ENCODE assay signal across 1 cellular context in the genomic region with DNA sequence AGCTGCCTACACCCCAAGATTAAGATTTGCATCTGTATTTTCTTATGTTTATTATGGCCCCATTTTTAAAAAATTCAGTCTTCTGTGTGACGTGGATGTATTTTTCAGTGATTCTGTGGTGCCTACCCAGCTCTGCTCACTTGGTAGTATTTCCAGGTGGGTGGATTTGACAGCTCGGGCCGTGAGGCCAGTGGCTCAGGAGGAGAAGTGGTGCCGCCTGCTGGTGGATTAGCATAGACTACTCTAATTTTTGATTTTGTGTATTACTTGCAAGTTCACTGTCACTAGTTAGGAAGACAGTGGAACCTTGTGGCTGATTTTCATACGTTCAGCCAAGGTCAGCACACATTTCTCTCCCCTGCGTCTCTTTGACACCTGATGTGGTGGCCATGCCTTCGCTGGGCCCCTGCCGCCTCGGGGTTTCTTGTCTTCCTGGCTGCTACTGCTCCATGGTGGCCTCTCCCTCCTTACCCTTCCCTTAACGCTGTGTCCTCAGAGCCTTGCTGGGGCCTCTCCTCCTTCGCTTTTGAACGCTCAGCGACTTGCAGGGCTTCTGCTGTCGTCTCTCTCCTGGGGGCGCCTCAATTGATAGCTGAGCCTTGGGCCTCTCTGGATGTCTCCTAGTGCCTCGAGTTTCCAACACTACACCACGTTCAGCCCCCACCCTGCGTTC.
TF ChIP-seq lines count a peak whose summit lies in the region.

No MANE protein-coding gene starts in this region.

TF ChIP-seq in HepG2, 621 proteins besides CTCF, POLR2A, EP300 and RAD21 (continued from another document and continues in another):
- TF ChIP-seq ZNF180 (CRISPR knock-in tag; IDR thresholded peaks at IDR 0.05; ENCODE audit: borderline replicate concordance, low read depth) (no peak), ZNF746 (CRISPR knock-in tag; IDR thresholded peaks at IDR 0.05) (no peak), ZNF83 (CRISPR knock-in tag; IDR thresholded peaks at IDR 0.05; ENCODE audit: borderline replicate concordance) (no peak), ZNF563 (CRISPR knock-in tag; IDR thresholded peaks at IDR 0.05) (no peak), SALL1 (CRISPR knock-in tag; IDR thresholded peaks at IDR 0.05) (no peak), TAF15 (IDR thresholded peaks at IDR 0.05; ENCODE audit: low read depth, low read length, poor library complexity, severe bottlenecking) (no peak), ZFP36L2 (CRISPR knock-in tag; IDR thresholded peaks at IDR 0.05) (no peak), ZNF614 (CRISPR knock-in tag; IDR thresholded peaks at IDR 0.05; ENCODE audit: borderline replicate concordance) (no peak), ISL2 (CRISPR knock-in tag; IDR thresholded peaks at IDR 0.05) (no peak), ZNF501 (CRISPR knock-in tag; IDR thresholded peaks at IDR 0.05) (peak; percentile 24; the same call in 1 of the 2 replicates), ZNF333 (CRISPR knock-in tag; IDR thresholded peaks at IDR 0.05; ENCODE audit: borderline replicate concordance) (no peak), CREB1 (IDR thresholded peaks at IDR 0.05) (peak; percentile 27; the same call in 1 of the 2 replicates), CREB1 (CRISPR knock-in tag; IDR thresholded peaks at IDR 0.05) (no peak), ZNF354B (CRISPR knock-in tag; IDR thresholded peaks at IDR 0.05) (0 out of 2 replicates have a peak, but pooled peaks have one; percentile 24), ZNF790 (CRISPR knock-in tag; IDR thresholded peaks at IDR 0.05; ENCODE audit: borderline replicate concordance) (no peak), ZNF777 (CRISPR knock-in tag; IDR thresholded peaks at IDR 0.05) (no peak), JUN (CRISPR knock-in tag; IDR thresholded peaks at IDR 0.05) (no peak), GLI4 (CRISPR knock-in tag; IDR thresholded peaks at IDR 0.05; ENCODE audit: borderline replicate concordance) (no peak), TCF7L2 (IDR thresholded peaks at IDR 0.05; ENCODE audit: low read depth, low read length) (no peak), KAT2B (IDR thresholded peaks at IDR 0.05; ENCODE audit: borderline replicate concordance, low read depth, low read length) (no peak), ZBTB3 (CRISPR knock-in tag; IDR thresholded peaks at IDR 0.05; ENCODE audit: borderline replicate concordance, low read depth) (no peak), CBX2 (IDR thresholded peaks at IDR 0.05; ENCODE audit: low read depth, low read length) (no peak), CBX2 (CRISPR knock-in tag; IDR thresholded peaks at IDR 0.05; ENCODE audit: low read depth) (no peak), POLR2AphosphoS5 (IDR thresholded peaks at IDR 0.05; ENCODE audit: low read depth, low read length) (no peak), TEAD3 (CRISPR knock-in tag; optimal IDR thresholded peaks at IDR 0.05; ENCODE audit: borderline replicate concordance) (no peak), SAP130 (CRISPR knock-in tag; IDR thresholded peaks at IDR 0.05; ENCODE audit: low read depth) (peak; percentile 60; the same call in 1 of the 2 replicates), FOXK1 (CRISPR knock-in tag; IDR thresholded peaks at IDR 0.05; ENCODE audit: borderline replicate concordance, low read depth) (no peak), ZNF496 (CRISPR knock-in tag; IDR thresholded peaks at IDR 0.05; ENCODE audit: insufficient replicate concordance) (no peak), NKX3-1 (CRISPR knock-in tag; IDR thresholded peaks at IDR 0.05) (no peak), ZNF30 (CRISPR knock-in tag; IDR thresholded peaks at IDR 0.05) (no peak), THAP11 (CRISPR knock-in tag; IDR thresholded peaks at IDR 0.05) (peak; percentile 30; the same call in 1 of the 2 replicates), ZNF652 (CRISPR knock-in tag; IDR thresholded peaks at IDR 0.05; ENCODE audit: borderline replicate concordance, low read depth) (no peak), MXD4 (CRISPR knock-in tag; IDR thresholded peaks at IDR 0.05) (peak; percentile 90; the same call in 1 of the 2 replicates), TCF12 (IDR thresholded peaks at IDR 0.05) (no peak), TCF12 (CRISPR knock-in tag; IDR thresholded peaks at IDR 0.05) (no peak), ZNF546 (CRISPR knock-in tag; conservative IDR thresholded peaks at IDR 0.05) (no peak)
- TF ChIP-seq, protein P1, sequence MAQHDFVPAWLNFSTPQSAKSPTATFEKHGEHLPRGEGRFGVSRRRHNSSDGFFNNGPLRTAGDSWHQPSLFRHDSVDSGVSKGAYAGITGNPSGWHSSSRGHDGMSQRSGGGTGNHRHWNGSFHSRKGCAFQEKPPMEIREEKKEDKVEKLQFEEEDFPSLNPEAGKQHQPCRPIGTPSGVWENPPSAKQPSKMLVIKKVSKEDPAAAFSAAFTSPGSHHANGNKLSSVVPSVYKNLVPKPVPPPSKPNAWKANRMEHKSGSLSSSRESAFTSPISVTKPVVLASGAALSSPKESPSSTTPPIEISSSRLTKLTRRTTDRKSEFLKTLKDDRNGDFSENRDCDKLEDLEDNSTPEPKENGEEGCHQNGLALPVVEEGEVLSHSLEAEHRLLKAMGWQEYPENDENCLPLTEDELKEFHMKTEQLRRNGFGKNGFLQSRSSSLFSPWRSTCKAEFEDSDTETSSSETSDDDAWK (CRISPR knock-in tag; IDR thresholded peaks at IDR 0.05): no peak
- TF ChIP-seq, protein P2, sequence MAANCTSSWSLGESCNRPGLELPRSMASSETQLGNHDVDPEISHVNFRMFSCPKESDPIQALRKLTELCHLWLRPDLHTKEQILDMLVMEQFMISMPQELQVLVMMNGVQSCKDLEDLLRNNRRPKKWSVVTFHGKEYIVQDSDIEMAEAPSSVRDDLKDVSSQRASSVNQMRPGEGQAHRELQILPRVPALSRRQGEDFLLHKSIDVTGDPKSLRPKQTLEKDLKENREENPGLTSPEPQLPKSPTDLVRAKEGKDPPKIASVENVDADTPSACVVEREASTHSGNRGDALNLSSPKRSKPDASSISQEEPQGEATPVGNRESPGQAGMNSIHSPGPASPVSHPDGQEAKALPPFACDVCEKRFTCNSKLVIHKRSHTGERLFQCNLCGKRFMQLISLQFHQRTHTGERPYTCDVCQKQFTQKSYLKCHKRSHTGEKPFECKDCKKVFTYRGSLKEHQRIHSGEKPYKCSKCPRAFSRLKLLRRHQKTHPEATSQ (CRISPR knock-in tag; IDR thresholded peaks at IDR 0.05; ENCODE audit: borderline replicate concordance): no peak
- TF ChIP-seq, protein P3, sequence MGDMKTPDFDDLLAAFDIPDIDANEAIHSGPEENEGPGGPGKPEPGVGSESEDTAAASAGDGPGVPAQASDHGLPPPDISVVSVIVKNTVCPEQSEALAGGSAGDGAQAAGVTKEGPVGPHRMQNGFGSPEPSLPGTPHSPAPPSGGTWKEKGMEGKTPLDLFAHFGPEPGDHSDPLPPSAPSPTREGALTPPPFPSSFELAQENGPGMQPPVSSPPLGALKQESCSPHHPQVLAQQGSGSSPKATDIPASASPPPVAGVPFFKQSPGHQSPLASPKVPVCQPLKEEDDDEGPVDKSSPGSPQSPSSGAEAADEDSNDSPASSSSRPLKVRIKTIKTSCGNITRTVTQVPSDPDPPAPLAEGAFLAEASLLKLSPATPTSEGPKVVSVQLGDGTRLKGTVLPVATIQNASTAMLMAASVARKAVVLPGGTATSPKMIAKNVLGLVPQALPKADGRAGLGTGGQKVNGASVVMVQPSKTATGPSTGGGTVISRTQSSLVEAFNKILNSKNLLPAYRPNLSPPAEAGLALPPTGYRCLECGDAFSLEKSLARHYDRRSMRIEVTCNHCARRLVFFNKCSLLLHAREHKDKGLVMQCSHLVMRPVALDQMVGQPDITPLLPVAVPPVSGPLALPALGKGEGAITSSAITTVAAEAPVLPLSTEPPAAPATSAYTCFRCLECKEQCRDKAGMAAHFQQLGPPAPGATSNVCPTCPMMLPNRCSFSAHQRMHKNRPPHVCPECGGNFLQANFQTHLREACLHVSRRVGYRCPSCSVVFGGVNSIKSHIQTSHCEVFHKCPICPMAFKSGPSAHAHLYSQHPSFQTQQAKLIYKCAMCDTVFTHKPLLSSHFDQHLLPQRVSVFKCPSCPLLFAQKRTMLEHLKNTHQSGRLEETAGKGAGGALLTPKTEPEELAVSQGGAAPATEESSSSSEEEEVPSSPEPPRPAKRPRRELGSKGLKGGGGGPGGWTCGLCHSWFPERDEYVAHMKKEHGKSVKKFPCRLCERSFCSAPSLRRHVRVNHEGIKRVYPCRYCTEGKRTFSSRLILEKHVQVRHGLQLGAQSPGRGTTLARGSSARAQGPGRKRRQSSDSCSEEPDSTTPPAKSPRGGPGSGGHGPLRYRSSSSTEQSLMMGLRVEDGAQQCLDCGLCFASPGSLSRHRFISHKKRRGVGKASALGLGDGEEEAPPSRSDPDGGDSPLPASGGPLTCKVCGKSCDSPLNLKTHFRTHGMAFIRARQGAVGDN (CRISPR knock-in tag; IDR thresholded peaks at IDR 0.05): no peak; the same call in 1 of the 2 replicates
- TF ChIP-seq, protein P4, sequence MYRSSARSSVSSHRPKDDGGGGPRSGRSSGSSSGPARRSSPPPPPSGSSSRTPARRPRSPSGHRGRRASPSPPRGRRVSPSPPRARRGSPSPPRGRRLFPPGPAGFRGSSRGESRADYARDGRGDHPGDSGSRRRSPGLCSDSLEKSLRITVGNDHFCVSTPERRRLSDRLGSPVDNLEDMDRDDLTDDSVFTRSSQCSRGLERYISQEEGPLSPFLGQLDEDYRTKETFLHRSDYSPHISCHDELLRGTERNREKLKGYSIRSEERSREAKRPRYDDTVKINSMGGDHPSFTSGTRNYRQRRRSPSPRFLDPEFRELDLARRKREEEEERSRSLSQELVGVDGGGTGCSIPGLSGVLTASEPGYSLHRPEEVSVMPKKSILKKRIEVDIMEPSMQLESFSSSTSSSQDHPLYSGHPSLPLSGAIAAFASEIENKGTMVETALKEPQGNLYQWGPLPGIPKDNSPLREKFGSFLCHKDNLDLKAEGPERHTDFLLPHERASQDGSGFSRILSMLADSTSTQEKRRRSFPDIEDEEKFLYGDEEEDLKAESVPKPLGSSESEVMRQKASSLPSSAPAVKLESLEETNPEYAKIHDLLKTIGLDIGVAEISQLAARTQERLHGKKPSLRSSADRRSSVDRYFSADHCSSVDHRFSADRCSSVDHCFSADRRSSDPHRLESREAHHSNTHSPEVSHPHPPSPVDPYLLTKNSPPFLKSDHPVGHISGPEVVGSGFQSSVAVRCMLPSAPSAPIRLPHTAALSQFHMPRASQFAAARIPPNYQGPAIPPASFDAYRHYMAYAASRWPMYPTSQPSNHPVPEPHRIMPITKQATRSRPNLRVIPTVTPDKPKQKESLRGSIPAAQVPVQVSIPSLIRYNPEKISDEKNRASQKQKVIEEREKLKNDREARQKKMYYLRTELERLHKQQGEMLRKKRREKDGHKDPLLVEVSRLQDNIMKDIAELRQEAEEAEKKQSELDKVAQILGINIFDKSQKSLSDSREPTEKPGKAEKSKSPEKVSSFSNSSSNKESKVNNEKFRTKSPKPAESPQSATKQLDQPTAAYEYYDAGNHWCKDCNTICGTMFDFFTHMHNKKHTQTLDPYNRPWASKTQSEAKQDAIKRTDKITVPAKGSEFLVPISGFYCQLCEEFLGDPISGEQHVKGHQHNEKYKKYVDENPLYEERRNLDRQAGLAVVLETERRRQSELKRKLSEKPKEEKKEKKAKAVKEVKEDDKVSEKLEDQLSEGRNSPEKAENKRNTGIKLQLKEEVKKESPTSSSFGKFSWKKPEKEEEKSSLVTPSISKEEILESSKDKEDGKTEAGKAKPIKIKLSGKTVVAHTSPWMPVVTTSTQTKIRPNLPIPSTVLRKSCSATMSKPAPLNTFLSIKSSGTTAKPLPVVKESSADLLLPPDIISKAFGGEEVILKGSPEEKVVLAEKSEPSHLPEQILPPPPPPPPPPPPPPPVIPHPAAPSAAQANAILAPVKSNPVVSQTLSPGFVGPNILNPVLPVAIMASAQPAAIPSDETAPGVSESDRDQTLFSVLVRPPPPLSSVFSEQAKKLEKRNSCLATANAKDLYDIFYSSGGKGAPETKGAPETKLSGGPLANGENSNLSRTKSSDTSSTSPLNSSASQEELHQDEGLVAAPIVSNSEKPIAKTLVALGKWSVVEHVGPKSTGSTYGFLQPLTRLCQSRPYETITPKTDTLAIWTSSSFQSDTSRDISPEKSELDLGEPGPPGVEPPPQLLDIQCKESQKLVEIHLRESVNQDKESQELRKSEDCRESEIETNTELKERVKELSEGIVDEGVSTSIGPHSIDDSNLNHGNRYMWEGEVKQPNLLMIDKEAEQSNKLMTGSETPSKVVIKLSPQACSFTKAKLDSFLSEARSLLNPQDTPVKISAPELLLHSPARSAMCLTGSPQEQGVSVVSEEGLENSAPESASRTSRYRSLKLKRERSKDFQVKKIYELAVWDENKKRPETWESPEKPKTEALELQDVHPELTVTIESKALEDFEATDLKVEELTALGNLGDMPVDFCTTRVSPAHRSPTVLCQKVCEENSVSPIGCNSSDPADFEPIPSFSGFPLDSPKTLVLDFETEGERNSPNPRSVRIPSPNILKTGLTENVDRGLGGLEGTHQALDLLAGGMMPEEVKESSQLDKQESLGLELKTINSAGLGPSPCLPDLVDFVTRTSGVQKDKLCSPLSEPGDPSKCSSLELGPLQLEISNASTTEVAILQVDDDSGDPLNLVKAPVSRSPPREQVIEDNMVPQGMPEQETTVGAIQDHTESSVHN (CRISPR knock-in tag; IDR thresholded peaks at IDR 0.05): 0 out of 2 replicates have a peak, but pooled peaks have one; percentile 31
- TF ChIP-seq, protein P5, sequence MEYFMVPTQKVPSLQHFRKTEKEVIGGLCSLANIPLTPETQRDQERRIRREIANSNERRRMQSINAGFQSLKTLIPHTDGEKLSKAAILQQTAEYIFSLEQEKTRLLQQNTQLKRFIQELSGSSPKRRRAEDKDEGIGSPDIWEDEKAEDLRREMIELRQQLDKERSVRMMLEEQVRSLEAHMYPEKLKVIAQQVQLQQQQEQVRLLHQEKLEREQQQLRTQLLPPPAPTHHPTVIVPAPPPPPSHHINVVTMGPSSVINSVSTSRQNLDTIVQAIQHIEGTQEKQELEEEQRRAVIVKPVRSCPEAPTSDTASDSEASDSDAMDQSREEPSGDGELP (IDR thresholded peaks at IDR 0.05; ENCODE audit: borderline replicate concordance, low read depth): no peak
- TF ChIP-seq, protein P6, sequence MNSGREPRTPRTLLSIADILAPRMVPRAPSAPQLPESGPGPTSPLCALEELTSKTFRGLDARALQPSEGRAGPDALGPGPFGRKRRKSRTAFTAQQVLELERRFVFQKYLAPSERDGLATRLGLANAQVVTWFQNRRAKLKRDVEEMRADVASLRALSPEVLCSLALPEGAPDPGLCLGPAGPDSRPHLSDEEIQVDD (CRISPR knock-in tag; IDR thresholded peaks at IDR 0.05; ENCODE audit: borderline replicate concordance): no peak
- TF ChIP-seq, protein P7, sequence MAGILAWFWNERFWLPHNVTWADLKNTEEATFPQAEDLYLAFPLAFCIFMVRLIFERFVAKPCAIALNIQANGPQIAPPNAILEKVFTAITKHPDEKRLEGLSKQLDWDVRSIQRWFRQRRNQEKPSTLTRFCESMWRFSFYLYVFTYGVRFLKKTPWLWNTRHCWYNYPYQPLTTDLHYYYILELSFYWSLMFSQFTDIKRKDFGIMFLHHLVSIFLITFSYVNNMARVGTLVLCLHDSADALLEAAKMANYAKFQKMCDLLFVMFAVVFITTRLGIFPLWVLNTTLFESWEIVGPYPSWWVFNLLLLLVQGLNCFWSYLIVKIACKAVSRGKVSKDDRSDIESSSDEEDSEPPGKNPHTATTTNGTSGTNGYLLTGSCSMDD (CRISPR knock-in tag; IDR thresholded peaks at IDR 0.05): no peak
- TF ChIP-seq, protein P8, sequence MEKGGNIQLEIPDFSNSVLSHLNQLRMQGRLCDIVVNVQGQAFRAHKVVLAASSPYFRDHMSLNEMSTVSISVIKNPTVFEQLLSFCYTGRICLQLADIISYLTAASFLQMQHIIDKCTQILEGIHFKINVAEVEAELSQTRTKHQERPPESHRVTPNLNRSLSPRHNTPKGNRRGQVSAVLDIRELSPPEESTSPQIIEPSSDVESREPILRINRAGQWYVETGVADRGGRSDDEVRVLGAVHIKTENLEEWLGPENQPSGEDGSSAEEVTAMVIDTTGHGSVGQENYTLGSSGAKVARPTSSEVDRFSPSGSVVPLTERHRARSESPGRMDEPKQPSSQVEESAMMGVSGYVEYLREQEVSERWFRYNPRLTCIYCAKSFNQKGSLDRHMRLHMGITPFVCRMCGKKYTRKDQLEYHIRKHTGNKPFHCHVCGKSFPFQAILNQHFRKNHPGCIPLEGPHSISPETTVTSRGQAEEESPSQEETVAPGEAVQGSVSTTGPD (CRISPR knock-in tag; IDR thresholded peaks at IDR 0.05): no peak
